ENCODE assay signal across 14 cellular contexts in genomic region chr22:49196046-49196511, GRCh38.
DNase-seq lines count a peak whose midpoint lies in the region; ATAC-seq and TF ChIP-seq lines count a peak whose summit lies in the region.
"Had no signal": no experiment of that assay in that cellular context is flagged by ENCODE, and none has a peak within 500 bp of the region (broad histone marks: within the 10 kb centered on the region; RNA-seq: fewer than 3 reads in every experiment).

No MANE protein-coding gene starts in this region.

- no peaks in the 10 kb centered on the region for H3K9me3 Mint-ChIP-seq in WTC11
- H3K9me3 Mint-ChIP-seq in stimulated activated effector memory CD8-positive, alpha-beta T cell treated with anti-CD3 and anti-CD28 coated beads, Interleukin-12 subunit alpha, Interleukin-12 subunit beta, amount 100 ng/mL, for 72 hours: no peaks in the 10 kb centered on the region
- H3K9me3 Mint-ChIP-seq: CD8-positive, alpha-beta memory T cell had no signal

- H3K27ac ChIP-seq in mesendoderm (ENCODE audit: low read depth, low read length): no peak overlapping the region
- H3K27ac ChIP-seq: 22Rv1 had no signal

- H3K4me3 ChIP-seq in mesendoderm (ENCODE audit: low read length): no peak overlapping the region

- H2BK15ac ChIP-seq in mesendoderm (replicated peaks; ENCODE audit: low read depth): no peak overlapping the region

- H3K4me1 ChIP-seq in mesendoderm (ENCODE audit: control insufficient read depth, low read depth, low read length): no peaks in the 10 kb centered on the region
- H3K4me1 ChIP-seq: Caco-2 had no signal

- no peak overlapping the region for H4K5ac ChIP-seq in mesendoderm (ENCODE audit: low read length)

- POLR2A ChIA-PET in WTC11 (lab: Charles Lee): interaction anchor here (1.2 kb wide), 1 partner anchor 22 kb away, joined by 3 read pairs; no protein-coding TSS in a partner anchor

- peaks cover 19% of the 10 kb centered on the region for H3K4me1 Mint-ChIP-seq in WTC11
- no peaks in the 10 kb centered on the region for H3K4me1 Mint-ChIP-seq in stimulated activated effector memory CD8-positive, alpha-beta T cell treated with anti-CD3 and anti-CD28 coated beads, Interleukin-12 subunit alpha, Interleukin-12 subunit beta, amount 100 ng/mL, for 72 hours
- H3K4me1 Mint-ChIP-seq: CD8-positive, alpha-beta memory T cell had no signal

- H3K4me2 ChIP-seq in mesendoderm (ENCODE audit: low read length): no peak overlapping the region

- H3K9ac ChIP-seq in mesendoderm (ENCODE audit: low read length): no peak overlapping the region

- no peak overlapping the region for H3K56ac ChIP-seq in mesendoderm (ENCODE audit: low read length)

- no peaks in the 10 kb centered on the region for H3K79me2 ChIP-seq in mesendoderm (ENCODE audit: control insufficient read depth, insufficient read depth, low read length)

- WGBS in mesendoderm (ENCODE audit: extremely low coverage, insufficient coverage, low lambda C conversion rate): no CpG with 5 or more reads among the region's 13 CpGs

- no peak overlapping the region for H3K4ac ChIP-seq in mesendoderm (ENCODE audit: low read depth, low read length)

- no peaks in the 10 kb centered on the region for H3K36me3 ChIP-seq in mesendoderm (ENCODE audit: control insufficient read depth, insufficient read depth, low read length)

- H3K4me3 Mint-ChIP-seq in WTC11: no peak overlapping the region
- no peak overlapping the region for H3K4me3 Mint-ChIP-seq in stimulated activated effector memory CD8-positive, alpha-beta T cell treated with anti-CD3 and anti-CD28 coated beads, Interleukin-12 subunit alpha, Interleukin-12 subunit beta, amount 100 ng/mL, for 72 hours
- H3K4me3 Mint-ChIP-seq: CD8-positive, alpha-beta memory T cell had no signal

- no peak overlapping the region for H4K8ac ChIP-seq in mesendoderm (ENCODE audit: low read depth, low read length)

- ATAC-seq in WTC11: no peak
- ATAC-seq in stimulated activated effector memory CD8-positive, alpha-beta T cell treated with anti-CD3 and anti-CD28 coated beads, Interleukin-12 subunit alpha, Interleukin-12 subunit beta, amount 100 ng/mL, for 72 hours: peak; percentile 5
- ATAC-seq: HCT116 had no signal

- H3K36me3 Mint-ChIP-seq in WTC11: no peaks in the 10 kb centered on the region
- H3K36me3 Mint-ChIP-seq in stimulated activated effector memory CD8-positive, alpha-beta T cell treated with anti-CD3 and anti-CD28 coated beads, Interleukin-12 subunit alpha, Interleukin-12 subunit beta, amount 100 ng/mL, for 72 hours: no peaks in the 10 kb centered on the region
- H3K36me3 Mint-ChIP-seq: CD8-positive, alpha-beta memory T cell had no signal

- H3K27me3 Mint-ChIP-seq in WTC11 (ENCODE audit: low read depth): no peaks in the 10 kb centered on the region

- H3K27ac Mint-ChIP-seq in WTC11: no peak overlapping the region
- no peak overlapping the region for H3K27ac Mint-ChIP-seq in stimulated activated effector memory CD8-positive, alpha-beta T cell treated with anti-CD3 and anti-CD28 coated beads, Interleukin-12 subunit alpha, Interleukin-12 subunit beta, amount 100 ng/mL, for 72 hours
- H3K27ac Mint-ChIP-seq: CD8-positive, alpha-beta memory T cell had no signal

- no peak overlapping the region for H2AK5ac ChIP-seq in mesendoderm (ENCODE audit: low read length)

- H2BK120ac ChIP-seq in mesendoderm (ENCODE audit: low read depth, low read length): no peak overlapping the region

- no peak for TF ChIP-seq CTCF in WTC11 (IDR thresholded peaks at IDR 0.05)

- no peaks in the 10 kb centered on the region for H3K79me1 ChIP-seq in mesendoderm (ENCODE audit: low read length)

- peak; percentile 56 for DNase-seq in activated effector memory CD4-positive, alpha-beta T cell treated with anti-CD3 and anti-CD28 coated beads, Interleukin-2, amount 50 U/mL, for 16 hours
- DNase-seq in activated effector memory CD4-positive, alpha-beta T cell treated with Interleukin-2 at 50 U/mL for 16 hours: no peak
- peak; percentile 4 for DNase-seq in WTC11 (ENCODE audit: low spot score)
- peak; percentile 53 for DNase-seq in mesenteric fat pad (ENCODE audit: low spot score)
- no peak for DNase-seq in stimulated activated effector memory CD8-positive, alpha-beta T cell treated with anti-CD3 and anti-CD28 coated beads, Interleukin-12 subunit alpha, Interleukin-12 subunit beta, amount 100 ng/mL, for 72 hours (ENCODE audit: low spot score in 2 of 2)
- no peak for DNase-seq in activated gamma-delta T cell treated with Interleukin-2 at 50 U/mL for 16 hours
- no peak for DNase-seq in mesendoderm
- no peak for DNase-seq in GM19238 (ENCODE audit: insufficient read length, low spot score)
- DNase-seq: CD8-positive, alpha-beta memory T cell; DND-41; GDM1 had no signal

- no peaks in the 10 kb centered on the region for H3K27me3 ChIP-seq in mesendoderm (ENCODE audit: insufficient read depth, low read length, poor library complexity)

- CTCF ChIA-PET in WTC11 (lab: Charles Lee): interaction anchor here (1.9 kb wide), 1 partner anchor 109 kb away, joined by 12 read pairs; no protein-coding TSS in a partner anchor

- H3K23ac ChIP-seq in mesendoderm (ENCODE audit: low read length): no peak overlapping the region

- no peak overlapping the region for H3K18ac ChIP-seq in mesendoderm (ENCODE audit: low read length)

- no peak overlapping the region for H2BK5ac ChIP-seq in mesendoderm (ENCODE audit: low read length)

TF ChIP-seq in WTC11, 78 proteins besides CTCF, POLR2A, EP300 and RAD21 (continues in another document):
- no peak for TF ChIP-seq GRHL2 (CRISPR knock-in tag; IDR thresholded peaks at IDR 0.05; ENCODE audit: insufficient replicate concordance, severe bottlenecking)
- TF ChIP-seq, protein P1, sequence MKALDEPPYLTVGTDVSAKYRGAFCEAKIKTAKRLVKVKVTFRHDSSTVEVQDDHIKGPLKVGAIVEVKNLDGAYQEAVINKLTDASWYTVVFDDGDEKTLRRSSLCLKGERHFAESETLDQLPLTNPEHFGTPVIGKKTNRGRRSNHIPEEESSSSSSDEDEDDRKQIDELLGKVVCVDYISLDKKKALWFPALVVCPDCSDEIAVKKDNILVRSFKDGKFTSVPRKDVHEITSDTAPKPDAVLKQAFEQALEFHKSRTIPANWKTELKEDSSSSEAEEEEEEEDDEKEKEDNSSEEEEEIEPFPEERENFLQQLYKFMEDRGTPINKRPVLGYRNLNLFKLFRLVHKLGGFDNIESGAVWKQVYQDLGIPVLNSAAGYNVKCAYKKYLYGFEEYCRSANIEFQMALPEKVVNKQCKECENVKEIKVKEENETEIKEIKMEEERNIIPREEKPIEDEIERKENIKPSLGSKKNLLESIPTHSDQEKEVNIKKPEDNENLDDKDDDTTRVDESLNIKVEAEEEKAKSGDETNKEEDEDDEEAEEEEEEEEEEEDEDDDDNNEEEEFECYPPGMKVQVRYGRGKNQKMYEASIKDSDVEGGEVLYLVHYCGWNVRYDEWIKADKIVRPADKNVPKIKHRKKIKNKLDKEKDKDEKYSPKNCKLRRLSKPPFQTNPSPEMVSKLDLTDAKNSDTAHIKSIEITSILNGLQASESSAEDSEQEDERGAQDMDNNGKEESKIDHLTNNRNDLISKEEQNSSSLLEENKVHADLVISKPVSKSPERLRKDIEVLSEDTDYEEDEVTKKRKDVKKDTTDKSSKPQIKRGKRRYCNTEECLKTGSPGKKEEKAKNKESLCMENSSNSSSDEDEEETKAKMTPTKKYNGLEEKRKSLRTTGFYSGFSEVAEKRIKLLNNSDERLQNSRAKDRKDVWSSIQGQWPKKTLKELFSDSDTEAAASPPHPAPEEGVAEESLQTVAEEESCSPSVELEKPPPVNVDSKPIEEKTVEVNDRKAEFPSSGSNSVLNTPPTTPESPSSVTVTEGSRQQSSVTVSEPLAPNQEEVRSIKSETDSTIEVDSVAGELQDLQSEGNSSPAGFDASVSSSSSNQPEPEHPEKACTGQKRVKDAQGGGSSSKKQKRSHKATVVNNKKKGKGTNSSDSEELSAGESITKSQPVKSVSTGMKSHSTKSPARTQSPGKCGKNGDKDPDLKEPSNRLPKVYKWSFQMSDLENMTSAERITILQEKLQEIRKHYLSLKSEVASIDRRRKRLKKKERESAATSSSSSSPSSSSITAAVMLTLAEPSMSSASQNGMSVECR (CRISPR knock-in tag; IDR thresholded peaks at IDR 0.05; ENCODE audit: borderline replicate concordance): no peak
- TF ChIP-seq, protein P2, sequence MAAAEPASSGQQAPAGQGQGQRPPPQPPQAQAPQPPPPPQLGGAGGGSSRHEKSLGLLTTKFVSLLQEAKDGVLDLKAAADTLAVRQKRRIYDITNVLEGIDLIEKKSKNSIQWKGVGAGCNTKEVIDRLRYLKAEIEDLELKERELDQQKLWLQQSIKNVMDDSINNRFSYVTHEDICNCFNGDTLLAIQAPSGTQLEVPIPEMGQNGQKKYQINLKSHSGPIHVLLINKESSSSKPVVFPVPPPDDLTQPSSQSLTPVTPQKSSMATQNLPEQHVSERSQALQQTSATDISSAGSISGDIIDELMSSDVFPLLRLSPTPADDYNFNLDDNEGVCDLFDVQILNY (CRISPR knock-in tag; IDR thresholded peaks at IDR 0.05): no peak
- TF ChIP-seq, protein P3, sequence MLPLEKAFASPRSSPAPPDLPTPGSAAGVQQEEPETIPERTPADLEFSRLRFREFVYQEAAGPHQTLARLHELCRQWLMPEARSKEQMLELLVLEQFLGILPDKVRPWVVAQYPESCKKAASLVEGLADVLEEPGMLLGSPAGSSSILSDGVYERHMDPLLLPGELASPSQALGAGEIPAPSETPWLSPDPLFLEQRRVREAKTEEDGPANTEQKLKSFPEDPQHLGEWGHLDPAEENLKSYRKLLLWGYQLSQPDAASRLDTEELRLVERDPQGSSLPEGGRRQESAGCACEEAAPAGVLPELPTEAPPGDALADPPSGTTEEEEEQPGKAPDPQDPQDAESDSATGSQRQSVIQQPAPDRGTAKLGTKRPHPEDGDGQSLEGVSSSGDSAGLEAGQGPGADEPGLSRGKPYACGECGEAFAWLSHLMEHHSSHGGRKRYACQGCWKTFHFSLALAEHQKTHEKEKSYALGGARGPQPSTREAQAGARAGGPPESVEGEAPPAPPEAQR (CRISPR knock-in tag; IDR thresholded peaks at IDR 0.05): no peak
- no peak for TF ChIP-seq FOXJ3 (CRISPR knock-in tag; IDR thresholded peaks at IDR 0.05; ENCODE audit: borderline replicate concordance)
- TF ChIP-seq MAX (CRISPR knock-in tag; IDR thresholded peaks at IDR 0.05): no peak
- TF ChIP-seq SOX15 (CRISPR knock-in tag; IDR thresholded peaks at IDR 0.05): no peak
- no peak for TF ChIP-seq TCF7 (CRISPR knock-in tag; IDR thresholded peaks at IDR 0.05; ENCODE audit: low read depth)
- no peak for TF ChIP-seq GTF2I (CRISPR knock-in tag; conservative IDR thresholded peaks at IDR 0.05)
- TF ChIP-seq ESRRA (CRISPR knock-in tag; IDR thresholded peaks at IDR 0.05; ENCODE audit: borderline replicate concordance): no peak
- no peak for TF ChIP-seq NR1H2 (CRISPR knock-in tag; IDR thresholded peaks at IDR 0.05)

Comparison
In these comparisons a context has a peak if more than half of its experiments do, and no peak if none do; other contexts are left out.
1. DNase-seq: peak in activated effector memory CD4-positive, alpha-beta T cell treated with anti-CD3 and anti-CD28 coated beads, Interleukin-2, amount 50 U/mL, for 16 hours (single experiment), WTC11 (single experiment) and mesenteric fat pad (single experiment); none in activated effector memory CD4-positive, alpha-beta T cell treated with Interleukin-2 at 50 U/mL for 16 hours (single experiment), stimulated activated effector memory CD8-positive, alpha-beta T cell treated with anti-CD3 and anti-CD28 coated beads, Interleukin-12 subunit alpha, Interleukin-12 subunit beta, amount 100 ng/mL, for 72 hours (0 of 2), activated gamma-delta T cell treated with Interleukin-2 at 50 U/mL for 16 hours (single experiment), mesendoderm (single experiment) and GM19238 (single experiment).